ENCODE assay signal across 8 cellular contexts in genomic region chr6:125780540-125781306, GRCh38. TPM values are rescaled to one million over a fixed set of nuclear protein-coding genes. Genes with fewer than 3 reads are reported as not detected.
DNase-seq lines count a peak whose midpoint lies in the region; ATAC-seq, FAIRE-seq and TF ChIP-seq lines count a peak whose summit lies in the region.

No MANE protein-coding gene starts in this region.

- no peaks in the 10 kb centered on the region for H3K9me3 ChIP-seq in osteoblast (ENCODE audit: low read depth, low read length)
- no peaks in the 10 kb centered on the region for H3K9me3 ChIP-seq in vagina

- no peaks in the 10 kb centered on the region for H3K79me2 ChIP-seq in osteoblast (ENCODE audit: insufficient read depth, low read length)

- peak in 1 of 2 donors; percentile 62 for TF ChIP-seq POLR2A in vagina (IDR thresholded peaks at IDR 0.05)

- H3K9me3 Mint-ChIP-seq in activated T-helper 2 cell treated with anti-CD3 and anti-CD28 coated beads, Interferon-gamma antibody, Interleukin-2, Interleukin-4, amounts not matched to agents 10 μg/mL and 5 μg/mL and 100 μg/mL, durations not matched to agents 14 hours and 24 hours and 36 hours, result no peaks in the 10 kb centered on the region

- DNase-seq in ELF-1 (ENCODE audit: low read depth, low spot score) (peak; percentile 62), KBM-7 (peak; percentile 88), RCC 7860 (ENCODE audit: low spot score) (peak; percentile 51), germinal center (ENCODE audit: low spot score) (peak; percentile 53), osteoblast (ENCODE audit: insufficient read length, low spot score, missing footprints) (peak; percentile 74), vagina (ENCODE audit: extremely low spot score in 2 of 2) (peak in 1 of 2 donors; percentile 90)
- DNase-seq in activated T-helper 2 cell treated with anti-CD3 and anti-CD28 coated beads, Interferon-gamma antibody, Interleukin-2, Interleukin-4, amounts not matched to agents 10 μg/mL and 5 μg/mL and 100 μg/mL, durations not matched to agents 14 hours and 24 hours and 36 hours (ENCODE audit: low spot score), result peak; percentile 56

- peak overlapping the region; percentile 96 for H3K27ac ChIP-seq in osteoblast (ENCODE audit: low read depth, low read length)
- peak overlapping the region; percentile 86 for H3K27ac ChIP-seq in vagina

- peak overlapping the region; percentile 100 for H3K4me2 ChIP-seq in osteoblast (ENCODE audit: insufficient read depth, low read length)

- H3K4me1 ChIP-seq in osteoblast (ENCODE audit: insufficient read depth, low read length) (peaks cover 17% of the 10 kb centered on the region), vagina (peaks cover 8% of the 10 kb centered on the region)

- H3K4me1 Mint-ChIP-seq in activated T-helper 2 cell treated with anti-CD3 and anti-CD28 coated beads, Interferon-gamma antibody, Interleukin-2, Interleukin-4, amounts not matched to agents 10 μg/mL and 5 μg/mL and 100 μg/mL, durations not matched to agents 14 hours and 24 hours and 36 hours (ENCODE audit: low read depth), result peaks cover 14% of the 10 kb centered on the region

- peak overlapping the region; percentile 97 for H2AFZ ChIP-seq in osteoblast (ENCODE audit: low read length)

- H3K27ac Mint-ChIP-seq in activated T-helper 2 cell treated with anti-CD3 and anti-CD28 coated beads, Interferon-gamma antibody, Interleukin-2, Interleukin-4, amounts not matched to agents 10 μg/mL and 5 μg/mL and 100 μg/mL, durations not matched to agents 14 hours and 24 hours and 36 hours, result no peak overlapping the region

- H3K36me3 Mint-ChIP-seq in activated T-helper 2 cell treated with anti-CD3 and anti-CD28 coated beads, Interferon-gamma antibody, Interleukin-2, Interleukin-4, amounts not matched to agents 10 μg/mL and 5 μg/mL and 100 μg/mL, durations not matched to agents 14 hours and 24 hours and 36 hours (ENCODE audit: low read depth), result peaks cover under 1% of the 10 kb centered on the region

- intact Hi-C loops in activated T-helper 2 cell treated with anti-CD3 and anti-CD28 coated beads, Interferon-gamma antibody, Interleukin-2, Interleukin-4, amounts not matched to agents 10 μg/mL and 5 μg/mL and 100 μg/mL, durations not matched to agents 14 hours and 24 hours and 36 hours (cut with micrococcal nuclease), result loop anchor here (1.0 to 10.0 kb wide), 8 partner anchors 10 to 1487 kb away; partner anchors contain the start of genes HINT3, NCOA7, RNF146 and TRMT11
- intact Hi-C loops in vagina (cut with DNase I), result loop anchor here (5.0 kb wide), 1 partner anchor 177 kb away; the partner anchor contains the start of gene HINT3

- peak; percentile 67 for ATAC-seq in GM21737 (IDR thresholded peaks at IDR 0.05; ENCODE audit: unreplicated experiment)

- H3K4me3 ChIP-seq in osteoblast (ENCODE audit: insufficient read depth, low read length), result peak overlapping the region; percentile 86
- H3K4me3 ChIP-seq in vagina, result peak overlapping the region; percentile 59 to 70

- H3K27me3 ChIP-seq in osteoblast (ENCODE audit: insufficient read depth, low read length) (peaks cover 6% of the 10 kb centered on the region), vagina (no peaks in the 10 kb centered on the region)

- TF ChIP-seq CTCF in osteoblast (IDR thresholded peaks at IDR 0.05; ENCODE audit: extremely low read depth, low read depth, low read length) (no peak), vagina (IDR thresholded peaks at IDR 0.05) (no peak)

- in situ Hi-C loops in KBM-7 (cut with MboI; ENCODE audit: low pct_unique_long_range_greater_than_20kb, low sequenced_read_pairs), result loop anchor here (10.0 kb wide), 1 partner anchor 194 kb away; no protein-coding TSS in a partner anchor

- no peaks in the 10 kb centered on the region for H4K20me1 ChIP-seq in osteoblast (ENCODE audit: insufficient read depth, low read length)

- no peak for FAIRE-seq in RCC 7860 (lab: Jason Lieb, UNC)

- no peaks in the 10 kb centered on the region for H3K36me3 ChIP-seq in osteoblast (ENCODE audit: insufficient read depth, low read length)
- H3K36me3 ChIP-seq in vagina, result no peaks in the 10 kb centered on the region

- no peak overlapping the region for H3K4me3 Mint-ChIP-seq in activated T-helper 2 cell treated with anti-CD3 and anti-CD28 coated beads, Interferon-gamma antibody, Interleukin-2, Interleukin-4, amounts not matched to agents 10 μg/mL and 5 μg/mL and 100 μg/mL, durations not matched to agents 14 hours and 24 hours and 36 hours (ENCODE audit: low read depth)

- H3K27me3 Mint-ChIP-seq in activated T-helper 2 cell treated with anti-CD3 and anti-CD28 coated beads, Interferon-gamma antibody, Interleukin-2, Interleukin-4, amounts not matched to agents 10 μg/mL and 5 μg/mL and 100 μg/mL, durations not matched to agents 14 hours and 24 hours and 36 hours (ENCODE audit: low read depth), result peaks cover 16% of the 10 kb centered on the region

RNA-seq across cellular contexts. Expression of gene NCOA7, which starts 10.0 kb away (rescaled TPM):
- 40.5 and 43.4 TPM in 2 replicates for total RNA-seq in activated T-helper 2 cell treated with anti-CD3 and anti-CD28 coated beads, Interferon-gamma antibody, Interleukin-2, Interleukin-4, amounts not matched to agents 10 μg/mL and 5 μg/mL and 100 μg/mL, durations not matched to agents 14 hours and 24 hours and 36 hours
- total RNA-seq in osteoblast (30.4 and 34.0 TPM in 2 replicates), vagina (48.6 TPM)

RNA-seq across cellular contexts. Expression of gene HEY2, which starts 31.3 kb away (rescaled TPM):
- total RNA-seq in activated T-helper 2 cell treated with anti-CD3 and anti-CD28 coated beads, Interferon-gamma antibody, Interleukin-2, Interleukin-4, amounts not matched to agents 10 μg/mL and 5 μg/mL and 100 μg/mL, durations not matched to agents 14 hours and 24 hours and 36 hours, result not detected in 2 replicates
- total RNA-seq in osteoblast (2.2 and 2.4 TPM in 2 replicates), vagina (0.98 TPM)
